15 cellular contexts compared by ENCODE assay signal in the genomic region with DNA sequence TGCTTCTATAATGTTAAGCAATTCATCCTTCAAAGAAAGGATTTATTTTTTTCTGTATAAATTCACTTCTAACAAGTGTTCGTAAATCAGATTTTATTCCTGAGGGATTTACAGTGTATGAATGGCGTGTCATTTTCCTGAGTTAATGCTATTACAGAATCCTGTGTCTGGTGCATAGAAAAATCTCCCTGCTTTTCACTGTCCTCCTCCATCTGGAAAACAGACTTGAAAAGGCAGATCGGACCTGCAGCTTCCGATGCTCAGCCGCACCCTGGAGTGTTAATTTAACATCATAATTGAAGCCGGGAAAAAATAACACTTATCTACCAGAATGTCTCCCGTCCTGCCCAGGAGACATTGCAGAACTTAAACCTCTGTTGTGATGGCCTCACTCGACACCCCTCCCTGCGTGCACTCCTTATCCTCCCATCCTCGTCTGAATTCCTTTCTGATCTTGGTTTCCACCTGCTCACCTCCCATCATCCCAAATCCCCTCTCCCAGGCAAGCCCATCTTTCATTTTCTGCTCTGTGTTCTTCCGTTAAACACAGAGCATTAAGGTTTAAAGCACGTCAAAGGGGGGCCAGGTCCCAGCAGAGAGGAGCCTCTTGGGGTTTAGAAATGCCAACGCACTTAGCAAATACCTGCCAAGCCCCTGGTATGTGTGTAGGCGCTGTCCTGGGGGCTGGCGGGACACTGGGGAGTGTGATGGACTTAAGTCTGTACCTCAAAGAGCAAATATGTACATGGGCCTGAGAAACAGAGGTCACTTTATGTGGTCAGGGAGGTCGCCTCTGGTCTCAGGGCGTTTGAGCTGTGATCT.
DNase-seq lines count a peak whose midpoint lies in the region; ATAC-seq and TF ChIP-seq lines count a peak whose summit lies in the region.
"Had no signal": no experiment of that assay in that cellular context is flagged by ENCODE, and none has a peak within 500 bp of the region (broad histone marks: within the 10 kb centered on the region; RNA-seq: fewer than 3 reads in every experiment).

No MANE protein-coding gene starts in this region.

- TF ChIP-seq CTCF in neural cell (IDR thresholded peaks at IDR 0.05; ENCODE audit: poor library complexity, severe bottlenecking) (no peak), upper lobe of right lung (IDR thresholded peaks at IDR 0.05) (no peak), natural killer cell (IDR thresholded peaks at IDR 0.05) (no peak), PC-9 (conservative IDR thresholded peaks at IDR 0.05) (no peak)

- H3K27ac ChIP-seq in neural cell (ENCODE audit: low read length): peak overlapping the region; percentile 6
- no peak overlapping the region for H3K27ac ChIP-seq in upper lobe of right lung
- H3K27ac ChIP-seq in PC-9: no peak overlapping the region

- intact Hi-C loops in cardiac septum (cut with DNase I): no loop called here
- intact Hi-C loops in left ventricle myocardium superior (cut with micrococcal nuclease): no loop called here
- intact Hi-C loops in upper lobe of right lung (cut with DNase I): no loop called here
- intact Hi-C loops in natural killer cell (cut with micrococcal nuclease): no loop called here
- intact Hi-C loops in PC-9 (cut with micrococcal nuclease; ENCODE audit: unreplicated experiment): no loop called here

- H3K27me3 ChIP-seq in neural cell (ENCODE audit: insufficient read depth, low read depth, low read length) (no peaks in the 10 kb centered on the region), upper lobe of right lung (no peaks in the 10 kb centered on the region), PC-9 (ENCODE audit: insufficient read depth, low read depth) (peaks cover 93% of the 10 kb centered on the region)

- no peaks in the 10 kb centered on the region for H3K9me3 ChIP-seq in neural cell (ENCODE audit: low read length)
- H3K9me3 ChIP-seq in upper lobe of right lung: no peaks in the 10 kb centered on the region
- no peaks in the 10 kb centered on the region for H3K9me3 ChIP-seq in PC-9 (ENCODE audit: insufficient read depth, low read depth)
- H3K9me3 ChIP-seq: HAP-1 had no signal

- H3K4me2 ChIP-seq in neural cell (ENCODE audit: low read length) (peak overlapping the region; percentile 54), PC-9 (no peak overlapping the region)

- H3F3A ChIP-seq in neural cell (ENCODE audit: insufficient read depth, low read length, poor library complexity, severe bottlenecking) (no peaks in the 10 kb centered on the region), PC-9 (ENCODE audit: insufficient read depth, low read depth) (no peaks in the 10 kb centered on the region)

- POLR2A ChIA-PET in PC-9 (lab: Charles Lee; ENCODE audit: unreplicated experiment): no interaction called here

- no peak overlapping the region for H2AFZ ChIP-seq in neural cell (ENCODE audit: low read depth, low read length)
- H2AFZ ChIP-seq in PC-9: no peak overlapping the region

- BruUV-seq in PC-9 (replicated peaks; lab: Mats Ljungman, UMichigan): no TSS peak

- no peak for TF ChIP-seq EP300 in neural cell (conservative IDR thresholded peaks at IDR 0.05; ENCODE audit: poor library complexity, severe bottlenecking)

- H3K9ac ChIP-seq in neural cell (ENCODE audit: low read length): peak overlapping the region; percentile 15

- H3K36me3 ChIP-seq in neural cell (ENCODE audit: insufficient read depth, low read length) (no peaks in the 10 kb centered on the region), upper lobe of right lung (no peaks in the 10 kb centered on the region), PC-9 (ENCODE audit: low read depth) (no peaks in the 10 kb centered on the region)
- H3K36me3 ChIP-seq: HAP-1 had no signal

- no peak overlapping the region for H3K27ac Mint-ChIP-seq in natural killer cell
- H3K27ac Mint-ChIP-seq: IgD-negative memory B cell had no signal

- no peaks in the 10 kb centered on the region for H3K79me2 ChIP-seq in neural cell (replicated peaks; ENCODE audit: insufficient read depth, low read length)
- no peaks in the 10 kb centered on the region for H3K79me2 ChIP-seq in PC-9 (ENCODE audit: low read depth)

- H3K36me3 Mint-ChIP-seq in natural killer cell: no peaks in the 10 kb centered on the region
- H3K36me3 Mint-ChIP-seq: CD4-positive, CD25-positive, alpha-beta regulatory T cell; IgD-negative memory B cell had no signal

- no peak for TF ChIP-seq RAD21 in neural cell (conservative IDR thresholded peaks at IDR 0.05)

- H3K4me1 ChIP-seq in upper lobe of right lung (no peaks in the 10 kb centered on the region), PC-9 (replicated peaks; ENCODE audit: insufficient read depth) (no peaks in the 10 kb centered on the region)
- H3K4me1 ChIP-seq: HAP-1 had no signal

- peak overlapping the region; percentile 39 for H3K4me3 ChIP-seq in neural cell (ENCODE audit: low read length)
- no peak overlapping the region for H3K4me3 ChIP-seq in upper lobe of right lung
- H3K4me3 ChIP-seq in PC-9: no peak overlapping the region
- H3K4me3 ChIP-seq: HAP-1 had no signal

- H3K9me2 ChIP-seq in neural cell (ENCODE audit: insufficient read depth, low read length): no peaks in the 10 kb centered on the region
- no peaks in the 10 kb centered on the region for H3K9me2 ChIP-seq in PC-9 (ENCODE audit: insufficient read depth)

- DNase-seq in cardiac septum (ENCODE audit: low spot score) (peak; percentile 31), left ventricle myocardium superior (no peak), upper lobe of right lung (no peak), natural killer cell (no peak), NOMO-1 (lab: John Stamatoyannopoulos, UW; ENCODE audit: unreplicated experiment in 2 of 2) (no peak), PC-9 (no peak)
- DNase-seq: CD4-positive, CD25-positive, alpha-beta regulatory T cell; DMS79; NCI-H1417; NCI-H1930; NCI-H510A had no signal

- H3K27me3 Mint-ChIP-seq in natural killer cell (ENCODE audit: low read depth in 2 of 2): no peaks in the 10 kb centered on the region
- H3K27me3 Mint-ChIP-seq: CD4-positive, CD25-positive, alpha-beta regulatory T cell; IgD-negative memory B cell had no signal

- no peaks in the 10 kb centered on the region for H3K9me3 Mint-ChIP-seq in natural killer cell

- H3K4me3 Mint-ChIP-seq in natural killer cell: no peak overlapping the region
- H3K4me3 Mint-ChIP-seq: CD4-positive, CD25-positive, alpha-beta regulatory T cell; IgD-negative memory B cell had no signal

- CTCF ChIA-PET in PC-9 (lab: Charles Lee): no interaction called here

- H4K20me1 ChIP-seq in neural cell (ENCODE audit: insufficient read depth) (no peaks in the 10 kb centered on the region), PC-9 (ENCODE audit: insufficient read depth) (no peaks in the 10 kb centered on the region)

- H3K4me1 Mint-ChIP-seq in natural killer cell: peaks cover 6 to 8% of the 10 kb centered on the region in 2 donors

- ATAC-seq in left ventricle myocardium superior (no peak), SK-N-SH treated with all-trans-retinoic acid at 6 μM for 48 hours (no peak), upper lobe of right lung (no peak), natural killer cell (no peak)

TF ChIP-seq in SK-N-SH treated with all-trans-retinoic acid at 6 μM for 48 hours, 23 proteins besides CTCF, POLR2A, EP300 and RAD21:
- TF ChIP-seq ZFP3 (CRISPR knock-in tag; IDR thresholded peaks at IDR 0.05) (no peak), TCF4 (CRISPR knock-in tag; IDR thresholded peaks at IDR 0.05; ENCODE audit: borderline replicate concordance) (peak; percentile 55; the same call in 1 of the 2 replicates)
TF ChIP-seq in SK-N-SH treated with all-trans-retinoic acid at 6 μM for 48 hours: peak in this region for 1.

TF ChIP-seq in neural cell, 6 proteins besides CTCF, POLR2A, EP300 and RAD21:
- TF ChIP-seq TAF1 (IDR thresholded peaks at IDR 0.05; ENCODE audit: low read depth) (no peak), EZH2 (IDR thresholded peaks at IDR 0.05; ENCODE audit: borderline replicate concordance, insufficient read depth, low read length, poor library complexity, severe bottlenecking) (no peak)
- TF ChIP-seq, protein P1, sequence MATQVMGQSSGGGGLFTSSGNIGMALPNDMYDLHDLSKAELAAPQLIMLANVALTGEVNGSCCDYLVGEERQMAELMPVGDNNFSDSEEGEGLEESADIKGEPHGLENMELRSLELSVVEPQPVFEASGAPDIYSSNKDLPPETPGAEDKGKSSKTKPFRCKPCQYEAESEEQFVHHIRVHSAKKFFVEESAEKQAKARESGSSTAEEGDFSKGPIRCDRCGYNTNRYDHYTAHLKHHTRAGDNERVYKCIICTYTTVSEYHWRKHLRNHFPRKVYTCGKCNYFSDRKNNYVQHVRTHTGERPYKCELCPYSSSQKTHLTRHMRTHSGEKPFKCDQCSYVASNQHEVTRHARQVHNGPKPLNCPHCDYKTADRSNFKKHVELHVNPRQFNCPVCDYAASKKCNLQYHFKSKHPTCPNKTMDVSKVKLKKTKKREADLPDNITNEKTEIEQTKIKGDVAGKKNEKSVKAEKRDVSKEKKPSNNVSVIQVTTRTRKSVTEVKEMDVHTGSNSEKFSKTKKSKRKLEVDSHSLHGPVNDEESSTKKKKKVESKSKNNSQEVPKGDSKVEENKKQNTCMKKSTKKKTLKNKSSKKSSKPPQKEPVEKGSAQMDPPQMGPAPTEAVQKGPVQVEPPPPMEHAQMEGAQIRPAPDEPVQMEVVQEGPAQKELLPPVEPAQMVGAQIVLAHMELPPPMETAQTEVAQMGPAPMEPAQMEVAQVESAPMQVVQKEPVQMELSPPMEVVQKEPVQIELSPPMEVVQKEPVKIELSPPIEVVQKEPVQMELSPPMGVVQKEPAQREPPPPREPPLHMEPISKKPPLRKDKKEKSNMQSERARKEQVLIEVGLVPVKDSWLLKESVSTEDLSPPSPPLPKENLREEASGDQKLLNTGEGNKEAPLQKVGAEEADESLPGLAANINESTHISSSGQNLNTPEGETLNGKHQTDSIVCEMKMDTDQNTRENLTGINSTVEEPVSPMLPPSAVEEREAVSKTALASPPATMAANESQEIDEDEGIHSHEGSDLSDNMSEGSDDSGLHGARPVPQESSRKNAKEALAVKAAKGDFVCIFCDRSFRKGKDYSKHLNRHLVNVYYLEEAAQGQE (IDR thresholded peaks at IDR 0.05; ENCODE audit: borderline replicate concordance): peak; percentile 43
